Comparison of ENCODE assay signal across 17 cellular contexts in the genomic region with DNA sequence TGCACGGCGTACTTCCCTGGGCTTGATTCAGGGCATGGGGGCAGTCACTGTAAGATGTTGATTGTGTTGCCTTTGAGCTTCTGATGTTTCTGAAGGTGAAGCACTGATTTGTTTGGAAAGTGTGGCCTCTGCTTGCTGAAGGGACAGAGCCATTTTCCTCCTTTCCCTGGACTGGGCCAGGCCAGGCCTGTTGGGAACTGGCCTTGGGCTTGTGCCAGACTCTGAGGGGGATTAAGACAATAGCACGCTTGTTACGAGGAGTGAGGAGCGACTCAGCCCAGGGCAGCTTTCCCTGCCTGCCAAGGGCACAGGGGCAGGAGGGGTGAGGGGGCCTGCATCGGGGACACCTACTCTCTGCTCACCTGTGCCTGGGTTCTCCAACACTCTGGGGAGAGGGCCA. TPM values are rescaled to one million over a fixed set of nuclear protein-coding genes. Genes with fewer than 3 reads are reported as not detected.
A peak's percentile ranks its signal among the peaks of the same experiment; 100 is the strongest.
DNase-seq lines count a peak whose midpoint lies in the region; ATAC-seq, FAIRE-seq and TF ChIP-seq lines count a peak whose summit lies in the region.
"Had no signal": no experiment of that assay in that cellular context is flagged by ENCODE, and none has a peak within 500 bp of the region (broad histone marks: within the 10 kb centered on the region; RNA-seq: fewer than 3 reads in every experiment).

No MANE protein-coding gene starts in this region.

- H3F3A ChIP-seq in GM23338 (replicated peaks; ENCODE audit: low read depth), result no peaks in the 10 kb centered on the region

- H3K36me3 Mint-ChIP-seq in GM23338 (ENCODE audit: low read depth), result no peaks in the 10 kb centered on the region; the same call in 2 of the 3 replicates
- H3K36me3 Mint-ChIP-seq: activated naive CD4-positive, alpha-beta T cell treated with anti-CD3 and anti-CD28 coated beads, Interleukin-2, amount 50 U/mL, for 72 hours; CD14-positive monocyte; mesothelial cell of epicardium had no signal

- no peak overlapping the region for H3K27ac Mint-ChIP-seq in GM23338
- H3K27ac Mint-ChIP-seq: activated CD4-positive, alpha-beta T cell treated with anti-CD3 and anti-CD28 coated beads for 36 hours; activated naive CD4-positive, alpha-beta T cell treated with anti-CD3 and anti-CD28 coated beads, Interleukin-2, amount 50 U/mL, for 72 hours; CD14-positive monocyte; mesothelial cell of epicardium; T-helper 1 cell treated with Interleukin-12 subunit alpha and Interleukin-12 subunit beta and Interleukin-4 antibody, amounts not matched to agents 30 μg/mL and 1 μg/mL, for 36 hours had no signal

- DNase-seq in GM23338 (ENCODE audit: low spot score) (no peak), NCI-H69 (lab: John Stamatoyannopoulos, UW) (peak; percentile 34), foreskin melanocyte (peak; percentile 27), pancreas (peak in 4 of 6 donors; percentile 40 to 83 (median 57)), NOMO-1 (lab: John Stamatoyannopoulos, UW; ENCODE audit: unreplicated experiment in 2 of 2) (no peak), NCI-H1436 treated with DMSO at 0.1 percent for 48 hours (lab: John Stamatoyannopoulos, UW) (no peak)
- DNase-seq: activated CD4-positive, alpha-beta T cell treated with anti-CD3 and anti-CD28 coated beads for 36 hours; foreskin fibroblast; NCI-H187 treated with DMSO at 0.1 percent for 48 hours; stomach had no signal

- H3K36me3 ChIP-seq in GM23338 (ENCODE audit: insufficient read depth) (no peaks in the 10 kb centered on the region), pancreas (no peaks in the 10 kb centered on the region)
- H3K36me3 ChIP-seq: stomach had no signal

- no peak overlapping the region for H3K4me3 Mint-ChIP-seq in GM23338
- H3K4me3 Mint-ChIP-seq: activated CD4-positive, alpha-beta T cell treated with anti-CD3 and anti-CD28 coated beads for 36 hours; CD14-positive monocyte; central memory CD8-positive, alpha-beta T cell; mesothelial cell of epicardium; T-helper 1 cell treated with Interleukin-12 subunit alpha and Interleukin-12 subunit beta and Interleukin-4 antibody, amounts not matched to agents 30 μg/mL and 1 μg/mL, for 36 hours had no signal

- H3K27ac ChIP-seq in GM23338 (ENCODE audit: low read depth) (no peak overlapping the region), pancreas (peak overlapping the region in 2 of 4 donors; percentile 19 to 28)
- H3K27ac ChIP-seq: stomach had no signal

- H3K4me2 ChIP-seq in GM23338, result no peak overlapping the region

- no peak overlapping the region for H3K4me3 ChIP-seq in GM23338
- no peak overlapping the region for H3K4me3 ChIP-seq in pancreas
- H3K4me3 ChIP-seq: stomach had no signal

- H3K4me1 ChIP-seq in GM23338 (ENCODE audit: insufficient read depth), result peaks cover under 1% of the 10 kb centered on the region; the same call in 1 of the 2 replicates
- H3K4me1 ChIP-seq in pancreas, result peaks cover 0 to 4% (median 0%) of the 10 kb centered on the region in 3 donors
- H3K4me1 ChIP-seq: stomach had no signal

- H3K9me2 ChIP-seq in GM23338 (ENCODE audit: insufficient read depth), result no peaks in the 10 kb centered on the region

- H3K9me3 ChIP-seq in pancreas, result no peaks in the 10 kb centered on the region
- H3K9me3 ChIP-seq: stomach had no signal

- H3K9me3 Mint-ChIP-seq in GM23338, result no peaks in the 10 kb centered on the region
- H3K9me3 Mint-ChIP-seq: activated naive CD4-positive, alpha-beta T cell treated with anti-CD3 and anti-CD28 coated beads, Interleukin-2, amount 50 U/mL, for 72 hours; central memory CD8-positive, alpha-beta T cell; mesothelial cell of epicardium; T-helper 1 cell treated with Interleukin-12 subunit alpha and Interleukin-12 subunit beta and Interleukin-4 antibody, amounts not matched to agents 30 μg/mL and 1 μg/mL, for 36 hours had no signal

- no peak for FAIRE-seq in pancreas (lab: Jason Lieb, UNC)

- TF ChIP-seq CTCF in GM23338 (conservative IDR thresholded peaks at IDR 0.05; ENCODE audit: low read depth in 2 of 2), result no peak
- TF ChIP-seq CTCF in pancreas (IDR thresholded peaks at IDR 0.05), result no peak

- H4K20me1 ChIP-seq in GM23338 (replicated peaks; ENCODE audit: insufficient read depth), result no peaks in the 10 kb centered on the region

- H3K27me3 ChIP-seq in GM23338 (ENCODE audit: insufficient read depth), result no peaks in the 10 kb centered on the region
- no peaks in the 10 kb centered on the region for H3K27me3 ChIP-seq in pancreas

- intact Hi-C loops in pancreas (cut with DNase I), result no loop called here

- whole genome bisulfite sequencing in pancreas, 2 donors, result 59 to 68% methylated on average over 6 of the region's 6 CpGs

- peaks cover 16% of the 10 kb centered on the region for H3K27me3 Mint-ChIP-seq in GM23338 (ENCODE audit: insufficient read depth, low read depth, poor library complexity)
- H3K27me3 Mint-ChIP-seq: activated CD4-positive, alpha-beta T cell treated with anti-CD3 and anti-CD28 coated beads for 36 hours had no signal

- no peaks in the 10 kb centered on the region for H3K79me2 ChIP-seq in GM23338 (replicated peaks; ENCODE audit: insufficient read depth)

- no peak overlapping the region for H2AFZ ChIP-seq in GM23338

- ATAC-seq in GM23338 (peak; percentile 32), pancreas (peak; percentile 56 to 86 (median 84)), GM18858 (IDR thresholded peaks at IDR 0.05; ENCODE audit: unreplicated experiment) (no peak)
- ATAC-seq: activated CD4-positive, alpha-beta T cell treated with anti-CD3 and anti-CD28 coated beads for 36 hours; activated naive CD4-positive, alpha-beta T cell treated with anti-CD3 and anti-CD28 coated beads, Interleukin-2, amount 50 U/mL, for 72 hours had no signal

- peaks cover 17% of the 10 kb centered on the region for H3K4me1 Mint-ChIP-seq in GM23338
- H3K4me1 Mint-ChIP-seq: activated CD4-positive, alpha-beta T cell treated with anti-CD3 and anti-CD28 coated beads for 36 hours; CD14-positive monocyte; central memory CD8-positive, alpha-beta T cell had no signal

TF ChIP-seq in GM23338, 12 proteins besides CTCF, POLR2A, EP300 and RAD21 (continues in another document):
- TF ChIP-seq EZH2phosphoT487 (IDR thresholded peaks at IDR 0.05; ENCODE audit: unreplicated experiment) (no peak), POLR2AphosphoS5 (IDR thresholded peaks at IDR 0.05; ENCODE audit: low read depth) (no peak), EZH2 (IDR thresholded peaks at IDR 0.05; ENCODE audit: low read depth, unreplicated experiment) (no peak), CREB1 (CRISPR knock-in tag; IDR thresholded peaks at IDR 0.05; ENCODE audit: low read depth) (no peak), NANOG (IDR thresholded peaks at IDR 0.05; ENCODE audit: borderline replicate concordance) (no peak), ETS1 (IDR thresholded peaks at IDR 0.05) (no peak), ZNF114 (CRISPR knock-in tag; IDR thresholded peaks at IDR 0.05) (no peak), ZNF331 (CRISPR knock-in tag; IDR thresholded peaks at IDR 0.05; ENCODE audit: low read depth) (no peak), JUNB (IDR thresholded peaks at IDR 0.05; ENCODE audit: unreplicated experiment) (no peak)

RNA-seq across cellular contexts. Expression of gene LINGO1, which starts 42.9 kb away (rescaled TPM):
- 52.0 and 63.1 TPM in 2 replicates for total RNA-seq in GM23338 (2014; rRNA removed; shearing (Covaris generic))
- polyA plus RNA-seq in GM23338 (2016; fragmentation: Nextera tagmentation; extraction: Ambion mirVana) (16.0 and 16.9 TPM in 2 replicates), pancreas (under 1 TPM; 0.80 to 0.87 TPM)
- total RNA-seq in pancreas, result 1 to 10 TPM; 1.3 to 3.0 (median 2.0) TPM
- total RNA-seq: activated CD4-positive, alpha-beta T cell treated with anti-CD3 and anti-CD28 coated beads for 36 hours; activated naive CD4-positive, alpha-beta T cell treated with anti-CD3 and anti-CD28 coated beads, Interleukin-2, amount 50 U/mL, for 72 hours; RPMI7951 had no signal
- polyA plus RNA-seq: CD14-positive monocyte had no signal

Comparison
In these comparisons a context has a peak if more than half of its experiments do, and no peak if none do; other contexts are left out.
1. DNase-seq: peak in NCI-H69 (single experiment), foreskin melanocyte (single experiment) and pancreas (4 of 6); none in GM23338 (single experiment), NOMO-1 (0 of 2) and NCI-H1436 treated with DMSO at 0.1 percent for 48 hours (single experiment).
2. RNA of gene LINGO1, which starts 42.9 kb away (total RNA-seq): 52.0 to 63.1 TPM in GM23338; 1.3 to 3.0 TPM in pancreas; every median in the first group is over 10 times any median in the second.